ENCODE assay signal across 2 cellular contexts in genomic region chr5:79795764-79796398, GRCh38.
TF ChIP-seq lines count a peak whose summit lies in the region.

No MANE protein-coding gene starts in this region.

TF ChIP-seq in K562, 482 proteins besides CTCF, POLR2A, EP300 and RAD21 (continued from another document and continues in another):
- TF ChIP-seq ARID3B (CRISPR knock-in tag; IDR thresholded peaks at IDR 0.05; ENCODE audit: borderline replicate concordance), result no peak
- TF ChIP-seq JUND (IDR thresholded peaks at IDR 0.05; ENCODE audit: borderline replicate concordance, low read depth, low read length), result no peak
- TF ChIP-seq JUND (tag; IDR thresholded peaks at IDR 0.05; ENCODE audit: borderline replicate concordance, low read depth, low read length), result no peak
- peak; percentile 82 for TF ChIP-seq CEBPB (tag; IDR thresholded peaks at IDR 0.05)
- no peak for TF ChIP-seq YBX1 (IDR thresholded peaks at IDR 0.05)
- TF ChIP-seq ZKSCAN8 (CRISPR knock-in tag; IDR thresholded peaks at IDR 0.05), result no peak
- TF ChIP-seq E2F3 (CRISPR knock-in tag; IDR thresholded peaks at IDR 0.05), result no peak
- TF ChIP-seq SREBF2 (CRISPR knock-in tag; IDR thresholded peaks at IDR 0.05), result no peak
- TF ChIP-seq HIVEP1 (CRISPR knock-in tag; IDR thresholded peaks at IDR 0.05), result no peak
- no peak for TF ChIP-seq NBN (IDR thresholded peaks at IDR 0.05; ENCODE audit: low read depth)
- no peak for TF ChIP-seq ELK3 (CRISPR knock-in tag; IDR thresholded peaks at IDR 0.05)
- TF ChIP-seq KLF6 (CRISPR knock-in tag; IDR thresholded peaks at IDR 0.05; ENCODE audit: borderline replicate concordance), result no peak
- no peak for TF ChIP-seq ZNF121 (CRISPR knock-in tag; conservative IDR thresholded peaks at IDR 0.05)
- no peak for TF ChIP-seq ZKSCAN3 (CRISPR knock-in tag; IDR thresholded peaks at IDR 0.05)
- TF ChIP-seq SP2 (IDR thresholded peaks at IDR 0.05; ENCODE audit: extremely low read depth, low read depth, low read length, poor library complexity, severe bottlenecking), result no peak
- no peak for TF ChIP-seq CBX2 (IDR thresholded peaks at IDR 0.05; ENCODE audit: insufficient read depth, low read length, poor library complexity, severe bottlenecking)
- no peak for TF ChIP-seq ZBTB2 (IDR thresholded peaks at IDR 0.05)
- peak; percentile 44 for TF ChIP-seq RBM25 (IDR thresholded peaks at IDR 0.05; ENCODE audit: low read depth, low read length, severe bottlenecking)
- no peak for TF ChIP-seq ZNF184 (CRISPR knock-in tag; IDR thresholded peaks at IDR 0.05)
- no peak for TF ChIP-seq ZBTB34 (CRISPR knock-in tag; IDR thresholded peaks at IDR 0.05)
- no peak for TF ChIP-seq GTF2A2 (tag; IDR thresholded peaks at IDR 0.05)
- peak; percentile 79 for TF ChIP-seq BCOR (IDR thresholded peaks at IDR 0.05)
- TF ChIP-seq NFIC (IDR thresholded peaks at IDR 0.05), result peak; percentile 97
- TF ChIP-seq GABPB1 (CRISPR knock-in tag; IDR thresholded peaks at IDR 0.05), result no peak
- no peak for TF ChIP-seq ZNF124 (CRISPR knock-in tag; IDR thresholded peaks at IDR 0.05)
- no peak for TF ChIP-seq PHF8 (IDR thresholded peaks at IDR 0.05; ENCODE audit: borderline replicate concordance, low read length)
- no peak for TF ChIP-seq ZNF644 (tag; IDR thresholded peaks at IDR 0.05; ENCODE audit: low read depth)
- TF ChIP-seq ZNF551 (CRISPR knock-in tag; IDR thresholded peaks at IDR 0.05), result no peak
- TF ChIP-seq MCM7 (IDR thresholded peaks at IDR 0.05), result no peak
- TF ChIP-seq ELF2 (CRISPR knock-in tag; IDR thresholded peaks at IDR 0.05), result no peak
- no peak for TF ChIP-seq GATA2 (CRISPR knock-in tag; IDR thresholded peaks at IDR 0.05)
- no peak for TF ChIP-seq ZHX1 (conservative IDR thresholded peaks at IDR 0.05; ENCODE audit: low read length)

TF ChIP-seq in GM23338, 12 proteins besides CTCF, POLR2A, EP300 and RAD21 (continued from another document):
- TF ChIP-seq ZNF462 (CRISPR knock-in tag; IDR thresholded peaks at IDR 0.05) (no peak), REST (IDR thresholded peaks at IDR 0.05; ENCODE audit: unreplicated experiment) (no peak), NANOG (IDR thresholded peaks at IDR 0.05; ENCODE audit: borderline replicate concordance) (no peak), ZNF114 (CRISPR knock-in tag; IDR thresholded peaks at IDR 0.05) (no peak)
